In genomic region chr12:57752668-57753000, GRCh38 we compare ENCODE assay signal across 8 cellular contexts. TPM values are rescaled to one million over a fixed set of nuclear protein-coding genes. Genes with fewer than 3 reads are reported as not detected.
DNase-seq lines count a peak whose midpoint lies in the region; ATAC-seq, FAIRE-seq and TF ChIP-seq lines count a peak whose summit lies in the region.

No MANE protein-coding gene starts in this region.

- H3K9ac ChIP-seq in IMR-90 (ENCODE audit: low read depth, low read length) (no peak overlapping the region; the same call in 1 of the 2 replicates), muscle layer of colon (ENCODE audit: low read length) (no peak overlapping the region)

- CTCF ChIA-PET in IMR-90 (lab: Yijun Ruan, JAX), result no interaction called here

- H3K36me3 ChIP-seq in IMR-90 (ENCODE audit: control insufficient read depth, insufficient read depth, low read length) (peaks cover 18% of the 10 kb centered on the region), bronchial epithelial cell (ENCODE audit: control insufficient read depth, insufficient read depth, low read length) (peaks cover 9% of the 10 kb centered on the region), muscle layer of colon (ENCODE audit: insufficient read depth, low read length) (peaks cover 27% of the 10 kb centered on the region)

- TF ChIP-seq CTCF in 22Rv1 (IDR thresholded peaks at IDR 0.05), result no peak
- no peak for TF ChIP-seq CTCF in IMR-90 (conservative IDR thresholded peaks at IDR 0.05; ENCODE audit: low read depth, low read length)
- no peak for TF ChIP-seq CTCF in bronchial epithelial cell (IDR thresholded peaks at IDR 0.05; ENCODE audit: insufficient read depth, low read length, severe bottlenecking)

- H3K79me1 ChIP-seq in IMR-90 (ENCODE audit: low read depth in 1 of 2, low read length in 2 of 2), result peaks cover 16 to 41% of the 10 kb centered on the region in 2 experiments; a peak in 3 of 4 replicates

- peak overlapping the region; percentile 12; the same call in 1 of the 2 replicates for H4K91ac ChIP-seq in IMR-90 (ENCODE audit: insufficient read depth, low read depth, low read length)

- H3K9me3 ChIP-seq in IMR-90 (ENCODE audit: control insufficient read depth, insufficient read depth, low read length), result no peaks in the 10 kb centered on the region
- H3K9me3 ChIP-seq in muscle layer of colon (ENCODE audit: low read length), result no peaks in the 10 kb centered on the region

- H3K4me1 ChIP-seq in IMR-90 (ENCODE audit: control insufficient read depth, insufficient read depth, low read length), result peaks cover 7% of the 10 kb centered on the region
- H3K4me1 ChIP-seq in muscle layer of colon (ENCODE audit: insufficient read depth, low read length), result peaks cover 39% of the 10 kb centered on the region

- peak overlapping the region; percentile 96 for H2AK9ac ChIP-seq in IMR-90 (replicated peaks; ENCODE audit: low read depth, low read length, poor library complexity)

- peak overlapping the region; percentile 58 for H2BK20ac ChIP-seq in IMR-90 (ENCODE audit: low read depth, low read length)

- peak overlapping the region; percentile 91 for H3K27ac ChIP-seq in 22Rv1
- H3K27ac ChIP-seq in IMR-90 (ENCODE audit: insufficient read depth, low read length), result no peak overlapping the region
- H3K27ac ChIP-seq in muscle layer of colon (ENCODE audit: low read depth, low read length), result peak overlapping the region; percentile 16

- no peak overlapping the region for H2BK15ac ChIP-seq in IMR-90 (ENCODE audit: low read depth, low read length)

- H2AK5ac ChIP-seq in IMR-90 (ENCODE audit: low read depth, low read length), result peak overlapping the region; percentile 73; the same call in 1 of the 2 replicates

- peak overlapping the region; percentile 88 for H3K4me2 ChIP-seq in IMR-90 (ENCODE audit: low read depth, low read length)

- WGBS in IMR-90 (ENCODE audit: extremely low coverage in 2 of 2, insufficient read length in 1 of 2), 2 experiments, result no CpG with 5 or more reads among the region's 5 CpGs

- H2BK5ac ChIP-seq in IMR-90 (ENCODE audit: low read depth, low read length, poor library complexity, severe bottlenecking), result peak overlapping the region; percentile 22

- H3K56ac ChIP-seq in IMR-90 (ENCODE audit: extremely low read depth, insufficient read depth, low read length), result no peak overlapping the region

- no TSS peak for BruUV-seq in IMR-90 (replicated peaks; lab: Mats Ljungman, UMichigan)

- dilution Hi-C loops in IMR-90 (cut with HindIII; ENCODE audit: low sequenced_read_pairs, unreplicated experiment), result no loop called here

- peak overlapping the region; percentile 29; the same call in 1 of the 2 replicates for H3K23ac ChIP-seq in IMR-90 (ENCODE audit: low read depth, low read length)

- H4K5ac ChIP-seq in IMR-90 (ENCODE audit: low read depth, low read length), result peak overlapping the region; percentile 53; the same call in 1 of the 2 replicates

- no peak for TF ChIP-seq POLR2A in IMR-90 (IDR thresholded peaks at IDR 0.05; ENCODE audit: low read depth, low read length)

- no peak for ATAC-seq in IMR-90 (ENCODE audit: low read depth)

- peaks cover 15% of the 10 kb centered on the region for H3K9me1 ChIP-seq in IMR-90 (ENCODE audit: insufficient read depth, low read length)

- peak overlapping the region; percentile 26 to 96; a peak in 2 of 4 replicates for H4K8ac ChIP-seq in IMR-90 (ENCODE audit: low read depth in 2 of 2, low read length in 2 of 2)

- no peak overlapping the region for H3K18ac ChIP-seq in IMR-90 (ENCODE audit: low read depth, low read length)

- H3K14ac ChIP-seq in IMR-90 (replicated peaks; ENCODE audit: low read depth, low read length), result peak overlapping the region; percentile 27

- DNase-seq in IMR-90 (no peak), bronchial epithelial cell (ENCODE audit: low read depth) (no peak), posterior vena cava (ENCODE audit: low spot score) (no peak), SIG-M5 treated with dmso at 0.1 percent for 504 hours (lab: John Stamatoyannopoulos, UW; ENCODE audit: unreplicated experiment) (no peak), SKM-1 (lab: John Stamatoyannopoulos, UW; ENCODE audit: unreplicated experiment) (no peak)
- no peak for DNase-seq in stimulated activated CD8-positive, alpha-beta memory T cell treated with anti-CD3 and anti-CD28 coated beads, Interleukin-4, amount 100 ng/mL, for 48 hours

- intact Hi-C loops in IMR-90 (cut with micrococcal nuclease) (loop anchor here (1.0 kb wide), 1 partner anchor 30 kb away; the partner anchor contains the start of gene TSFM), posterior vena cava (cut with DNase I) (no loop called here)

- H2BK120ac ChIP-seq in IMR-90 (ENCODE audit: low read depth, low read length), result peak overlapping the region; percentile 52; the same call in 1 of the 2 replicates

- H3K4ac ChIP-seq in IMR-90 (ENCODE audit: low read depth, low read length), result peak overlapping the region; percentile 48

- POLR2A ChIA-PET in IMR-90 (lab: Charles Lee; ENCODE audit: unreplicated experiment), result no interaction called here

- H3K27me3 ChIP-seq in IMR-90 (ENCODE audit: control insufficient read depth, insufficient read depth, low read length) (peaks cover 10% of the 10 kb centered on the region), bronchial epithelial cell (ENCODE audit: control insufficient read depth, insufficient read depth, low read length) (no peaks in the 10 kb centered on the region), muscle layer of colon (ENCODE audit: control insufficient read depth in 1 of 2, insufficient read depth in 2 of 2, low read length in 2 of 2) (no peaks in the 10 kb centered on the region)

- H3K4me3 ChIP-seq in IMR-90 (ENCODE audit: insufficient read depth, low read depth, low read length), result peak overlapping the region; percentile 25; the same call in 1 of the 2 replicates
- peak overlapping the region; percentile 63 for H3K4me3 ChIP-seq in bronchial epithelial cell (ENCODE audit: low read depth, low read length)
- H3K4me3 ChIP-seq in muscle layer of colon (ENCODE audit: low read depth in 1 of 2, low read length in 2 of 2), result peak overlapping the region in 1 of 2 donors; percentile 48

- in situ Hi-C loops in IMR-90 (cut with MboI; ENCODE audit: low sequenced_read_pairs), result no loop called here

- peaks cover 7% of the 10 kb centered on the region; the same call in 1 of the 2 replicates for H4K20me1 ChIP-seq in IMR-90 (ENCODE audit: insufficient read depth, low read length)

- no peak for TF ChIP-seq RAD21 in IMR-90 (IDR thresholded peaks at IDR 0.05; ENCODE audit: low read length)

- H2AFZ ChIP-seq in IMR-90 (replicated peaks; ENCODE audit: low read length, poor library complexity), result peak overlapping the region; percentile 91

- no peak for FAIRE-seq in bronchial epithelial cell (lab: Jason Lieb, UNC)

TF ChIP-seq in IMR-90, 13 proteins besides CTCF, POLR2A, EP300 and RAD21 (continues in another document):
- TF ChIP-seq FOS (IDR thresholded peaks at IDR 0.05; ENCODE audit: low read depth, low read length) (no peak), NFE2L2 (IDR thresholded peaks at IDR 0.05; ENCODE audit: low read depth, low read length) (no peak), SMC3 (IDR thresholded peaks at IDR 0.05; ENCODE audit: low read depth, low read length) (no peak), CEBPB (IDR thresholded peaks at IDR 0.05; ENCODE audit: low read depth, low read length) (no peak), ELK1 (IDR thresholded peaks at IDR 0.05; ENCODE audit: borderline replicate concordance, low read depth, low read length) (no peak), MAZ (IDR thresholded peaks at IDR 0.05; ENCODE audit: borderline replicate concordance, low read depth, low read length) (no peak)

RNA-seq across cellular contexts. Expression of gene CDK4, which starts 0.5 kb away (rescaled TPM):
- 239 and 297 TPM in 2 replicates for total RNA-seq in IMR-90 (2012; rRNA removed)
- 252 and 261 TPM in 2 replicates for polyA plus RNA-seq in IMR-90 (2012; rRNA removed)
- 201 and 295 TPM in 2 replicates for polyA plus RNA-seq in IMR-90 (2012; cell fraction: cytosol; rRNA removed)
- polyA plus RNA-seq in IMR-90 (2012; cell fraction: nucleus; rRNA removed; ENCODE audit: low replicate concordance), result 85.8 and 86.8 TPM in 2 replicates
- total RNA-seq in bronchial epithelial cell, result 61.3 and 113 TPM in 2 replicates
- 10 to 100 TPM; 65.3 to 66.0 TPM for total RNA-seq in posterior vena cava

RNA-seq across cellular contexts. Expression of gene MARCHF9, which starts 2.3 kb away (rescaled TPM):
- total RNA-seq in IMR-90 (2012; rRNA removed) (1.1 TPM in 2 replicates), bronchial epithelial cell (6.3 and 8.1 TPM in 2 replicates), posterior vena cava (1 to 10 TPM; 7.4 to 9.4 TPM)
- polyA plus RNA-seq in IMR-90 (2012; rRNA removed), result 4.7 and 5.4 TPM in 2 replicates
- polyA plus RNA-seq in IMR-90 (2012; cell fraction: cytosol; rRNA removed), result 3.6 and 5.6 TPM in 2 replicates
- polyA plus RNA-seq in IMR-90 (2012; cell fraction: nucleus; rRNA removed; ENCODE audit: low replicate concordance), result 8.1 and 11.9 TPM in 2 replicates

RNA-seq across cellular contexts. Expression of gene TSPAN31, which starts 7.8 kb away (rescaled TPM):
- total RNA-seq in IMR-90 (2012; rRNA removed), result 51.1 and 71.2 TPM in 2 replicates
- polyA plus RNA-seq in IMR-90 (2012; rRNA removed), result 9.9 and 12.3 TPM in 2 replicates
- 22.4 and 46.8 TPM in 2 replicates for polyA plus RNA-seq in IMR-90 (2012; cell fraction: cytosol; rRNA removed)
- 23.3 and 27.2 TPM in 2 replicates for polyA plus RNA-seq in IMR-90 (2012; cell fraction: nucleus; rRNA removed; ENCODE audit: low replicate concordance)
- 100 and 109 TPM in 2 replicates for total RNA-seq in bronchial epithelial cell
- 10 to 100 TPM; 20.1 to 26.3 TPM for total RNA-seq in posterior vena cava

RNA-seq across cellular contexts. Expression of gene AGAP2, which starts 14.1 kb away (rescaled TPM):
- total RNA-seq in IMR-90 (2012; rRNA removed), result 0.18 and 0.28 TPM in 2 replicates
- 0.03 and 0.07 TPM in 2 replicates for polyA plus RNA-seq in IMR-90 (2012; rRNA removed)
- polyA plus RNA-seq in IMR-90 (2012; cell fraction: cytosol; rRNA removed), result 0.09 and 0.10 TPM in 2 replicates
- polyA plus RNA-seq in IMR-90 (2012; cell fraction: nucleus; rRNA removed; ENCODE audit: low replicate concordance), result 0.55 and 0.88 TPM in 2 replicates
- under 0.01 TPM in 2 replicates for total RNA-seq in bronchial epithelial cell
- total RNA-seq in posterior vena cava, result 1 to 10 TPM; 1.8 to 2.2 TPM

RNA-seq across cellular contexts. Expression of gene CYP27B1, which starts 14.2 kb away (rescaled TPM):
- total RNA-seq in IMR-90 (2012; rRNA removed), result 0.36 and 0.56 TPM in 2 replicates
- polyA plus RNA-seq in IMR-90 (2012; rRNA removed), result 0.80 and 1.3 TPM in 2 replicates
- 0.38 and 0.49 TPM in 2 replicates for polyA plus RNA-seq in IMR-90 (2012; cell fraction: cytosol; rRNA removed)
- polyA plus RNA-seq in IMR-90 (2012; cell fraction: nucleus; rRNA removed; ENCODE audit: low replicate concordance), result 10.4 and 13.8 TPM in 2 replicates
- total RNA-seq in bronchial epithelial cell, result 0.77 and 3.9 TPM in 2 replicates
- total RNA-seq in posterior vena cava, result 1 to 10 TPM in 1 of 2 donors, under 1 TPM in 1; 0.57 to 1.1 TPM
